Comparison of ENCODE assay signal across 1 cellular context in the genomic region with DNA sequence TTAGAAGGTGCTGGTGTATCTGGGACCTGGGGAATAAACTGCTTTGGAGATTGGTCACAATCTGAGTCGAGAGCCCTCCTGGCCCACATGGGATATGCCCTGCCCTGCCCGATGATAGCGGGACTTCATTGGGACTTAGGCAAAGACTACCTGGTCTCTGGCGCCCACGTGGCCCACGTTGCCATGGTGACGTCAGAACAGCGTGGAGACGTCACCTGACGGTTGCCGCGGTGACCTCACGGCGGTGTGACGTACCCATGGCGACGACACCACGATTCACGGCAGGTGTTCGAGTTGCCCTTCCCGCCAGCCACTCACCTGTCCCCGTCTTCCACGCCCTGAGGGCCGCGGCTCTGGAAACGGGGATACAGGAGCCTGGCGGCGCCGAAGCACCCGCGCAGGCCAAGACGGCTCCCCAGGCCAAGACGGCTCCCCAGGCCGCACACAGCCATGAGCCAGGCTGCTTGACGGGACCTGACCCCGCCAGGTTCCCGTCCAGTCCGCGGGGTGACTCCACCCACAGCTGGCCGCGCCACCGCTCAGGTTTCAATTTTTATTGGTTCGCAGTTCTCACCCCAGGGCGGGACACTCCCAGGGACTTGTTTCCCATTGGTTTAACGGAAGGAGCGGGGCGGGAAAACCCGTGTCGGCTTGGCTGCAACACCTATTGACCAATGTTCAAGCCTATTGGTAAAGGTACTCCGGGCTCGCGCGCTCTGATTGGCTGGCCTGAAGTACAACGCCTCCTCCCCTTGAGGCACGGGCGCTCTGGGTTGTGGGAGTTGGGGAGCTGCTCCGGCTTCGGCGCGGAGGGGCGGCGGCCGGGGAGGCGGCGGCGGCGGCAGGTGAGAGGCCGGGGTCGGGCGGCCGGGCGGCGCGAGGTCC.
TF ChIP-seq lines count a peak whose summit lies in the region.

A gene (minus strand): TSS at position 476 of the 885 bp plus-strand sequence. CDS start 24 bp downstream, at position 452.
A gene (plus strand): TSS at position 766 of the 885 bp plus-strand sequence. CDS start 1,029 bp downstream, outside the sequence.

TF ChIP-seq in HepG2, 621 proteins besides CTCF, POLR2A, EP300 and RAD21 (continued from another document and continues in another):
- TF ChIP-seq, protein P1, sequence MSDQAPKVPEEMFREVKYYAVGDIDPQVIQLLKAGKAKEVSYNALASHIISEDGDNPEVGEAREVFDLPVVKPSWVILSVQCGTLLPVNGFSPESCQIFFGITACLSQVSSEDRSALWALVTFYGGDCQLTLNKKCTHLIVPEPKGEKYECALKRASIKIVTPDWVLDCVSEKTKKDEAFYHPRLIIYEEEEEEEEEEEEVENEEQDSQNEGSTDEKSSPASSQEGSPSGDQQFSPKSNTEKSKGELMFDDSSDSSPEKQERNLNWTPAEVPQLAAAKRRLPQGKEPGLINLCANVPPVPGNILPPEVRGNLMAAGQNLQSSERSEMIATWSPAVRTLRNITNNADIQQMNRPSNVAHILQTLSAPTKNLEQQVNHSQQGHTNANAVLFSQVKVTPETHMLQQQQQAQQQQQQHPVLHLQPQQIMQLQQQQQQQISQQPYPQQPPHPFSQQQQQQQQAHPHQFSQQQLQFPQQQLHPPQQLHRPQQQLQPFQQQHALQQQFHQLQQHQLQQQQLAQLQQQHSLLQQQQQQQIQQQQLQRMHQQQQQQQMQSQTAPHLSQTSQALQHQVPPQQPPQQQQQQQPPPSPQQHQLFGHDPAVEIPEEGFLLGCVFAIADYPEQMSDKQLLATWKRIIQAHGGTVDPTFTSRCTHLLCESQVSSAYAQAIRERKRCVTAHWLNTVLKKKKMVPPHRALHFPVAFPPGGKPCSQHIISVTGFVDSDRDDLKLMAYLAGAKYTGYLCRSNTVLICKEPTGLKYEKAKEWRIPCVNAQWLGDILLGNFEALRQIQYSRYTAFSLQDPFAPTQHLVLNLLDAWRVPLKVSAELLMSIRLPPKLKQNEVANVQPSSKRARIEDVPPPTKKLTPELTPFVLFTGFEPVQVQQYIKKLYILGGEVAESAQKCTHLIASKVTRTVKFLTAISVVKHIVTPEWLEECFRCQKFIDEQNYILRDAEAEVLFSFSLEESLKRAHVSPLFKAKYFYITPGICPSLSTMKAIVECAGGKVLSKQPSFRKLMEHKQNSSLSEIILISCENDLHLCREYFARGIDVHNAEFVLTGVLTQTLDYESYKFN (CRISPR knock-in tag; conservative IDR thresholded peaks at IDR 0.05), result peak; percentile 48; the same call in 1 of the 2 replicates
- TF ChIP-seq FOXJ3 (CRISPR knock-in tag; IDR thresholded peaks at IDR 0.05; ENCODE audit: borderline replicate concordance) (no peak), CEBPB (IDR thresholded peaks at IDR 0.05; ENCODE audit: borderline replicate concordance, low read depth, low read length) (peak; percentile 78), HCFC1 (IDR thresholded peaks at IDR 0.05; ENCODE audit: low read depth, low read length) (no peak; the same call in 1 of the 2 replicates), NFKB2 (CRISPR knock-in tag; IDR thresholded peaks at IDR 0.05; ENCODE audit: borderline replicate concordance) (peak; percentile 79; the same call in 1 of the 2 replicates), RBM22 (optimal IDR thresholded peaks at IDR 0.05; ENCODE audit: low read length) (peak; percentile 89), ZNF670 (CRISPR knock-in tag; IDR thresholded peaks at IDR 0.05; ENCODE audit: borderline replicate concordance) (0 out of 2 replicates have a peak, but pooled peaks have one; percentile 78), NPAS2 (CRISPR knock-in tag; IDR thresholded peaks at IDR 0.05; ENCODE audit: borderline replicate concordance) (no peak), ZNF557 (CRISPR knock-in tag; IDR thresholded peaks at IDR 0.05) (no peak; the same call in 1 of the 2 replicates), HIVEP1 (CRISPR knock-in tag; IDR thresholded peaks at IDR 0.05) (peak; percentile 90), ZNF616 (CRISPR knock-in tag; IDR thresholded peaks at IDR 0.05; ENCODE audit: low read depth) (peak; percentile 57; the same call in 1 of the 2 replicates), ZNF558 (CRISPR knock-in tag; IDR thresholded peaks at IDR 0.05; ENCODE audit: borderline replicate concordance) (peak; percentile 72; the same call in 1 of the 2 replicates), KAT2B (IDR thresholded peaks at IDR 0.05; ENCODE audit: borderline replicate concordance, low read depth, low read length) (no peak), MIXL1 (CRISPR knock-in tag; IDR thresholded peaks at IDR 0.05) (peak; percentile 13), SSRP1 (CRISPR knock-in tag; IDR thresholded peaks at IDR 0.05) (no peak), ZNF547 (CRISPR knock-in tag; IDR thresholded peaks at IDR 0.05) (peak; percentile 85), SATB2 (CRISPR knock-in tag; IDR thresholded peaks at IDR 0.05) (no peak), SNRNP70 (IDR thresholded peaks at IDR 0.05; ENCODE audit: low read depth, low read length) (no peak), TOE1 (CRISPR knock-in tag; IDR thresholded peaks at IDR 0.05) (no peak; the same call in 1 of the 2 replicates), THYN1 (CRISPR knock-in tag; IDR thresholded peaks at IDR 0.05; ENCODE audit: borderline replicate concordance, low read depth) (no peak), ZNF441 (CRISPR knock-in tag; IDR thresholded peaks at IDR 0.05; ENCODE audit: borderline replicate concordance) (peak; percentile 61), NFIB (CRISPR knock-in tag; IDR thresholded peaks at IDR 0.05; ENCODE audit: borderline replicate concordance) (no peak), HNRNPLL (IDR thresholded peaks at IDR 0.05; ENCODE audit: low read depth, low read length, poor library complexity, severe bottlenecking) (peak; percentile 62), NKX3-1 (CRISPR knock-in tag; IDR thresholded peaks at IDR 0.05) (peak; percentile 58; the same call in 1 of the 2 replicates), ZNF235 (CRISPR knock-in tag; IDR thresholded peaks at IDR 0.05; ENCODE audit: borderline replicate concordance) (peak; percentile 65; the same call in 1 of the 2 replicates), XBP1 (CRISPR knock-in tag; IDR thresholded peaks at IDR 0.05) (0 out of 2 replicates have a peak, but pooled peaks have one; percentile 61), ZFP1 (CRISPR knock-in tag; IDR thresholded peaks at IDR 0.05) (no peak; the same call in 1 of the 2 replicates), POLR2AphosphoS2 (IDR thresholded peaks at IDR 0.05; ENCODE audit: low read depth, low read length) (no peak), ZNF251 (CRISPR knock-in tag; IDR thresholded peaks at IDR 0.05) (no peak), SNAI1 (CRISPR knock-in tag; IDR thresholded peaks at IDR 0.05; ENCODE audit: borderline replicate concordance) (no peak), SP5 (CRISPR knock-in tag; IDR thresholded peaks at IDR 0.05; ENCODE audit: borderline replicate concordance, low read depth) (peak; percentile 62; the same call in 1 of the 2 replicates), TCF7L2 (IDR thresholded peaks at IDR 0.05; ENCODE audit: low read depth, low read length) (no peak), ZNF138 (CRISPR knock-in tag; IDR thresholded peaks at IDR 0.05; ENCODE audit: low read depth) (peak; percentile 90), RORA (CRISPR knock-in tag; IDR thresholded peaks at IDR 0.05) (no peak)
- TF ChIP-seq, protein P2, sequence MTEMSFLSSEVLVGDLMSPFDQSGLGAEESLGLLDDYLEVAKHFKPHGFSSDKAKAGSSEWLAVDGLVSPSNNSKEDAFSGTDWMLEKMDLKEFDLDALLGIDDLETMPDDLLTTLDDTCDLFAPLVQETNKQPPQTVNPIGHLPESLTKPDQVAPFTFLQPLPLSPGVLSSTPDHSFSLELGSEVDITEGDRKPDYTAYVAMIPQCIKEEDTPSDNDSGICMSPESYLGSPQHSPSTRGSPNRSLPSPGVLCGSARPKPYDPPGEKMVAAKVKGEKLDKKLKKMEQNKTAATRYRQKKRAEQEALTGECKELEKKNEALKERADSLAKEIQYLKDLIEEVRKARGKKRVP (CRISPR knock-in tag; IDR thresholded peaks at IDR 0.05), result no peak
- TF ChIP-seq, protein P3, sequence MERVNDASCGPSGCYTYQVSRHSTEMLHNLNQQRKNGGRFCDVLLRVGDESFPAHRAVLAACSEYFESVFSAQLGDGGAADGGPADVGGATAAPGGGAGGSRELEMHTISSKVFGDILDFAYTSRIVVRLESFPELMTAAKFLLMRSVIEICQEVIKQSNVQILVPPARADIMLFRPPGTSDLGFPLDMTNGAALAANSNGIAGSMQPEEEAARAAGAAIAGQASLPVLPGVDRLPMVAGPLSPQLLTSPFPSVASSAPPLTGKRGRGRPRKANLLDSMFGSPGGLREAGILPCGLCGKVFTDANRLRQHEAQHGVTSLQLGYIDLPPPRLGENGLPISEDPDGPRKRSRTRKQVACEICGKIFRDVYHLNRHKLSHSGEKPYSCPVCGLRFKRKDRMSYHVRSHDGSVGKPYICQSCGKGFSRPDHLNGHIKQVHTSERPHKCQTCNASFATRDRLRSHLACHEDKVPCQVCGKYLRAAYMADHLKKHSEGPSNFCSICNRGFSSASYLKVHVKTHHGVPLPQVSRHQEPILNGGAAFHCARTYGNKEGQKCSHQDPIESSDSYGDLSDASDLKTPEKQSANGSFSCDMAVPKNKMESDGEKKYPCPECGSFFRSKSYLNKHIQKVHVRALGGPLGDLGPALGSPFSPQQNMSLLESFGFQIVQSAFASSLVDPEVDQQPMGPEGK (CRISPR knock-in tag; IDR thresholded peaks at IDR 0.05), result peak; percentile 32; the same call in 1 of the 2 replicates
- TF ChIP-seq, protein P4, sequence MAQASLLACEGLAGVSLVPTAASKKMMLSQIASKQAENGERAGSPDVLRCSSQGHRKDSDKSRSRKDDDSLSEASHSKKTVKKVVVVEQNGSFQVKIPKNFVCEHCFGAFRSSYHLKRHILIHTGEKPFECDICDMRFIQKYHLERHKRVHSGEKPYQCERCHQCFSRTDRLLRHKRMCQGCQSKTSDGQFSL (CRISPR knock-in tag; IDR thresholded peaks at IDR 0.05), result peak; percentile 65; the same call in 1 of the 2 replicates
- TF ChIP-seq, protein P5, sequence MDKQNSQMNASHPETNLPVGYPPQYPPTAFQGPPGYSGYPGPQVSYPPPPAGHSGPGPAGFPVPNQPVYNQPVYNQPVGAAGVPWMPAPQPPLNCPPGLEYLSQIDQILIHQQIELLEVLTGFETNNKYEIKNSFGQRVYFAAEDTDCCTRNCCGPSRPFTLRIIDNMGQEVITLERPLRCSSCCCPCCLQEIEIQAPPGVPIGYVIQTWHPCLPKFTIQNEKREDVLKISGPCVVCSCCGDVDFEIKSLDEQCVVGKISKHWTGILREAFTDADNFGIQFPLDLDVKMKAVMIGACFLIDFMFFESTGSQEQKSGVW (CRISPR knock-in tag; IDR thresholded peaks at IDR 0.05; ENCODE audit: borderline replicate concordance), result no peak
- TF ChIP-seq, protein P6, sequence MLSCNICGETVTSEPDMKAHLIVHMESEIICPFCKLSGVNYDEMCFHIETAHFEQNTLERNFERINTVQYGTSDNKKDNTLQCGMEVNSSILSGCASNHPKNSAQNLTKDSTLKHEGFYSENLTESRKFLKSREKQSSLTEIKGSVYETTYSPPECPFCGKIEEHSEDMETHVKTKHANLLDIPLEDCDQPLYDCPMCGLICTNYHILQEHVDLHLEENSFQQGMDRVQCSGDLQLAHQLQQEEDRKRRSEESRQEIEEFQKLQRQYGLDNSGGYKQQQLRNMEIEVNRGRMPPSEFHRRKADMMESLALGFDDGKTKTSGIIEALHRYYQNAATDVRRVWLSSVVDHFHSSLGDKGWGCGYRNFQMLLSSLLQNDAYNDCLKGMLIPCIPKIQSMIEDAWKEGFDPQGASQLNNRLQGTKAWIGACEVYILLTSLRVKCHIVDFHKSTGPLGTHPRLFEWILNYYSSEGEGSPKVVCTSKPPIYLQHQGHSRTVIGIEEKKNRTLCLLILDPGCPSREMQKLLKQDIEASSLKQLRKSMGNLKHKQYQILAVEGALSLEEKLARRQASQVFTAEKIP (CRISPR knock-in tag; IDR thresholded peaks at IDR 0.05; ENCODE audit: borderline replicate concordance), result no peak
- TF ChIP-seq, protein P7, sequence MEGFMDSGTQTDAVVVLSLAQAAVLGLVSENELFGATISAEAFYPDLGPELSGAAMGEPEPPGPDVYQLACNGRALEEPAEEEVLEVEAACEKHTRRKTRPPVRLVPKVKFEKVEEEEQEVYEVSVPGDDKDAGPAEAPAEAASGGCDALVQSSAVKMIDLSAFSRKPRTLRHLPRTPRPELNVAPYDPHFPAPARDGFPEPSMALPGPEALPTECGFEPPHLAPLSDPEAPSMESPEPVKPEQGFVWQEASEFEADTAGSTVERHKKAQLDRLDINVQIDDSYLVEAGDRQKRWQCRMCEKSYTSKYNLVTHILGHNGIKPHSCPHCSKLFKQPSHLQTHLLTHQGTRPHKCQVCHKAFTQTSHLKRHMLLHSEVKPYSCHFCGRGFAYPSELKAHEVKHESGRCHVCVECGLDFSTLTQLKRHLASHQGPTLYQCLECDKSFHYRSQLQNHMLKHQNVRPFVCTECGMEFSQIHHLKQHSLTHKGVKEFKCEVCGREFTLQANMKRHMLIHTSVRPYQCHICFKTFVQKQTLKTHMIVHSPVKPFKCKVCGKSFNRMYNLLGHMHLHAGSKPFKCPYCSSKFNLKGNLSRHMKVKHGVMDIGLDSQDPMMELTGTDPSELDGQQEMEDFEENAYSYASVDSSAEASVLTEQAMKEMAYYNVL (CRISPR knock-in tag; IDR thresholded peaks at IDR 0.05; ENCODE audit: borderline replicate concordance), result peak; percentile 75; the same call in 1 of the 2 replicates
- TF ChIP-seq, protein P8, sequence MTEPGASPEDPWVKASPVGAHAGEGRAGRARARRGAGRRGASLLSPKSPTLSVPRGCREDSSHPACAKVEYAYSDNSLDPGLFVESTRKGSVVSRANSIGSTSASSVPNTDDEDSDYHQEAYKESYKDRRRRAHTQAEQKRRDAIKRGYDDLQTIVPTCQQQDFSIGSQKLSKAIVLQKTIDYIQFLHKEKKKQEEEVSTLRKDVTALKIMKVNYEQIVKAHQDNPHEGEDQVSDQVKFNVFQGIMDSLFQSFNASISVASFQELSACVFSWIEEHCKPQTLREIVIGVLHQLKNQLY (CRISPR knock-in tag; IDR thresholded peaks at IDR 0.05), result peak; percentile 48
- TF ChIP-seq, protein P9, sequence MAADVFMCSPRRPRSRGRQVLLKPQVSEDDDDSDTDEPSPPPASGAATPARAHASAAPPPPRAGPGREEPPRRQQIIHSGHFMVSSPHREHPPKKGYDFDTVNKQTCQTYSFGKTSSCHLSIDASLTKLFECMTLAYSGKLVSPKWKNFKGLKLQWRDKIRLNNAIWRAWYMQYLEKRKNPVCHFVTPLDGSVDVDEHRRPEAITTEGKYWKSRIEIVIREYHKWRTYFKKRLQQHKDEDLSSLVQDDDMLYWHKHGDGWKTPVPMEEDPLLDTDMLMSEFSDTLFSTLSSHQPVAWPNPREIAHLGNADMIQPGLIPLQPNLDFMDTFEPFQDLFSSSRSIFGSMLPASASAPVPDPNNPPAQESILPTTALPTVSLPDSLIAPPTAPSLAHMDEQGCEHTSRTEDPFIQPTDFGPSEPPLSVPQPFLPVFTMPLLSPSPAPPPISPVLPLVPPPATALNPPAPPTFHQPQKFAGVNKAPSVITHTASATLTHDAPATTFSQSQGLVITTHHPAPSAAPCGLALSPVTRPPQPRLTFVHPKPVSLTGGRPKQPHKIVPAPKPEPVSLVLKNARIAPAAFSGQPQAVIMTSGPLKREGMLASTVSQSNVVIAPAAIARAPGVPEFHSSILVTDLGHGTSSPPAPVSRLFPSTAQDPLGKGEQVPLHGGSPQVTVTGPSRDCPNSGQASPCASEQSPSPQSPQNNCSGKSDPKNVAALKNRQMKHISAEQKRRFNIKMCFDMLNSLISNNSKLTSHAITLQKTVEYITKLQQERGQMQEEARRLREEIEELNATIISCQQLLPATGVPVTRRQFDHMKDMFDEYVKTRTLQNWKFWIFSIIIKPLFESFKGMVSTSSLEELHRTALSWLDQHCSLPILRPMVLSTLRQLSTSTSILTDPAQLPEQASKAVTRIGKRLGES (CRISPR knock-in tag; IDR thresholded peaks at IDR 0.05; ENCODE audit: borderline replicate concordance), result no peak
